Comparison of ENCODE assay signal across 1 cellular context in genomic region chrX:30301977-30302376, GRCh38.
TF ChIP-seq lines count a peak whose summit lies in the region.

No MANE protein-coding gene starts in this region.

TF ChIP-seq in HepG2, 621 proteins besides CTCF, POLR2A, EP300 and RAD21:
- TF ChIP-seq ZNF713 (CRISPR knock-in tag; IDR thresholded peaks at IDR 0.05) (no peak), SIX1 (CRISPR knock-in tag; IDR thresholded peaks at IDR 0.05; ENCODE audit: borderline replicate concordance) (peak; percentile 85; the same call in 1 of the 2 replicates)
TF ChIP-seq in HepG2: peak in this region for 1.
